ENCODE assay signal across 11 cellular contexts in the genomic region with DNA sequence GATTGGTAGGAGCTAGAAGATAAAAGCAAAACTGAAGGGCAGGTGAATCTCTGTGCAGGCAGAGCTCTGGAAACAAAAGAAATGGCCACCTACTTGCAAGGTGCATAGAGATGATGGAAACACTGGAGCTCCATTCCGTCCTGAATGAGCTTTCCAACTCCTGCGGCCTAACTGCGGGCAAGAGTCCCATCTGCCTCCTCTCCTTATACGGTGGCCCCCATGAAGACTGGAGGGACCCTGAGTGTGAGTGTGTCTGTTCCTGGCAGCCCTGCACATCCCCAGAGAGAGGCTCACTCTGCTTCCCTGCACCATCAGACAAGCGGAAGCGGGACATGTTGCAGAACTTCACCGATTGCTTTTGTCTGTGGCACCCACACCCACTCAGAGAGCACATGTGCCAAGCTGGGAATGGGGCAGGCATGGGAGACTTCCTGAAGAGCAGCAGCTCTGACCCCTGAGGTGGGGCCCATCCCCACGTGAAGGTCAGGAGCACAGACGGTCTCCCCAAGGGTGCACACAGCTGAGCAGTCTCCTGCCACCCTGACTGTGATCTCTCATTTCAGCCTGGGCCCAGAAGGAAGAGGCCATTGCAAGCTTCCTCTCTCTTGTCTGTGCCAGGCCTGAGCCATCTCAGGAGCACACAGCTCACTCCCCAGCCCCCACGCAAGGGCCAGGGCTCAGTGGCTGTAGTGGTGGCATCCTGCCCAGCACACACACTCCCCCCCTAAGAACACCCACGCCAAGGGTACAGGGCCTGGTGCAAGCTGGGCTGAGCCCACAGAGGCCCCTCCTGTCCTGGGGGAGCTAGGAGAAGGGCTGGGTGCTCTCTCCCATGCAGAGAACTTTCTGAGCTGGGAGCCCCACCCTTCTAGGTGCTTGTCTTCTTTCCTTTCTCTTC.
A peak's percentile ranks its signal among the peaks of the same experiment; 100 is the strongest.
DNase-seq lines count a peak whose midpoint lies in the region; ATAC-seq, FAIRE-seq and TF ChIP-seq lines count a peak whose summit lies in the region.
"Had no signal": no experiment of that assay in that cellular context is flagged by ENCODE, and none has a peak within 500 bp of the region (broad histone marks: within the 10 kb centered on the region; RNA-seq: fewer than 3 reads in every experiment).

No MANE protein-coding gene starts in this region.

- H3K4me3 ChIP-seq in dorsolateral prefrontal cortex, result no peak overlapping the region
- H3K4me3 ChIP-seq in mucosa of descending colon, result no peak overlapping the region
- H3K4me3 ChIP-seq in testis, result no peak overlapping the region
- H3K4me3 ChIP-seq: gastrocnemius medialis had no signal

- H3K9me3 ChIP-seq in KOPT-K1 (ENCODE audit: insufficient read depth, low read length, poor library complexity, severe bottlenecking) (no peaks in the 10 kb centered on the region), mucosa of descending colon (no peaks in the 10 kb centered on the region), testis (no peaks in the 10 kb centered on the region)
- H3K9me3 ChIP-seq: gastrocnemius medialis had no signal

- TF ChIP-seq CTCF in dorsolateral prefrontal cortex (IDR thresholded peaks at IDR 0.05 in 54 of 56, conservative IDR thresholded peaks at IDR 0.05 in 2 of 56; ENCODE audit: low read depth in 1 of 56, partially characterized antibody in 56 of 56) (no peak), mucosa of descending colon (IDR thresholded peaks at IDR 0.05) (no peak), testis (IDR thresholded peaks at IDR 0.05) (no peak)

- DNase-seq in dorsolateral prefrontal cortex (peak in 1 of 10 donors; percentile 59), mucosa of descending colon (peak in 2 of 3 donors; percentile 43 to 54), testis (peak; percentile 85), GM19239 (ENCODE audit: insufficient read length, low spot score) (no peak)
- DNase-seq: DMS79; gastrocnemius medialis; stimulated activated CD4-positive, alpha-beta T cell treated with anti-CD3 and anti-CD28 coated beads, Interleukin-2, amount 100 ng/mL, for 24 hours; T1000 had no signal

- peak overlapping the region; percentile 18 for H3K27ac ChIP-seq in KOPT-K1 (ENCODE audit: low read depth, low read length, poor library complexity, severe bottlenecking)
- H3K27ac ChIP-seq in dorsolateral prefrontal cortex, result peak overlapping the region in 43 of 59 donors; percentile 2 to 93 (median 42)
- no peak overlapping the region for H3K27ac ChIP-seq in testis
- H3K27ac ChIP-seq: gastrocnemius medialis had no signal

- FAIRE-seq in GM19239 (lab: Jason Lieb, UNC), result no peak

- WGBS in testis, 2 donors, result 53 to 66% methylated on average over 9 to 11 of the region's 11 CpGs

- TF ChIP-seq POLR2A in testis (IDR thresholded peaks at IDR 0.05), result no peak

- H3K36me3 ChIP-seq in KOPT-K1 (ENCODE audit: insufficient read depth, low read length) (peaks cover 20% of the 10 kb centered on the region; the same call in 1 of the 2 replicates), mucosa of descending colon (ENCODE audit: low read depth) (no peaks in the 10 kb centered on the region), testis (ENCODE audit: low read depth, missing control alignments) (no peaks in the 10 kb centered on the region)
- H3K36me3 ChIP-seq: gastrocnemius medialis had no signal

- peaks cover 25% of the 10 kb centered on the region for H3K4me1 ChIP-seq in mucosa of descending colon (ENCODE audit: low read depth)
- peaks cover 42% of the 10 kb centered on the region for H3K4me1 ChIP-seq in testis

- H3K27me3 ChIP-seq in dorsolateral prefrontal cortex (no peaks in the 10 kb centered on the region), testis (no peaks in the 10 kb centered on the region)
- H3K27me3 ChIP-seq: gastrocnemius medialis had no signal

- intact Hi-C loops in dorsolateral prefrontal cortex (cut with DNase I) (no loop called here), mucosa of descending colon (cut with DNase I, micrococcal nuclease) (no loop called here), testis (cut with DNase I; ENCODE audit: low total_unique reads) (no loop called here)

- ATAC-seq in mucosa of descending colon (peak; percentile 17), HG02970 (IDR thresholded peaks at IDR 0.05; ENCODE audit: low FRiP score, unreplicated experiment) (no peak), HG03521 (IDR thresholded peaks at IDR 0.05; ENCODE audit: unreplicated experiment) (no peak)
- ATAC-seq: gastrocnemius medialis had no signal

Comparison
In these comparisons a context has a peak if more than half of its experiments do, and no peak if none do; other contexts are left out.
1. H3K27ac ChIP-seq: peak in KOPT-K1 (single experiment) and dorsolateral prefrontal cortex (43 of 59); none in testis (0 of 2).